Comparison of ENCODE assay signal across 1 cellular context in genomic region chr2:151765760-151766159, GRCh38.
A peak's percentile ranks its signal among the peaks of the same experiment; 100 is the strongest.
TF ChIP-seq lines count a peak whose summit lies in the region.

No MANE protein-coding gene starts in this region.

TF ChIP-seq in HEK293, 187 proteins besides CTCF, POLR2A, EP300 and RAD21 (continued from another document):
- TF ChIP-seq PRDM4 (tag by site-specific recombination; IDR thresholded peaks at IDR 0.05) (no peak), ZIC2 (tag by site-specific recombination; IDR thresholded peaks at IDR 0.05) (no peak), ZNF513 (tag by site-specific recombination; IDR thresholded peaks at IDR 0.05) (no peak), ZNF341 (tag by site-specific recombination; IDR thresholded peaks at IDR 0.05; ENCODE audit: low read depth) (no peak), KLF1 (tag by site-specific recombination; IDR thresholded peaks at IDR 0.05) (0 out of 2 replicates have a peak, but pooled peaks have one; percentile 38), ZNF223 (tag by site-specific recombination; IDR thresholded peaks at IDR 0.05) (no peak), ZNF391 (tag by site-specific recombination; IDR thresholded peaks at IDR 0.05; ENCODE audit: borderline replicate concordance, low read depth) (no peak), KLF10 (tag by site-specific recombination; IDR thresholded peaks at IDR 0.05) (no peak), ZNF785 (tag by site-specific recombination; IDR thresholded peaks at IDR 0.05) (no peak), SP7 (tag by site-specific recombination; IDR thresholded peaks at IDR 0.05) (peak; percentile 44; the same call in 1 of the 2 replicates), REPIN1 (tag by site-specific recombination; IDR thresholded peaks at IDR 0.05; ENCODE audit: low read depth) (no peak), ZNF184 (tag by site-specific recombination; IDR thresholded peaks at IDR 0.05) (no peak), INSM2 (tag by site-specific recombination; IDR thresholded peaks at IDR 0.05) (no peak), ZNF530 (tag by site-specific recombination; IDR thresholded peaks at IDR 0.05; ENCODE audit: low read depth) (no peak), PRDM1 (tag by site-specific recombination; IDR thresholded peaks at IDR 0.05) (no peak), ZNF549 (tag by site-specific recombination; IDR thresholded peaks at IDR 0.05) (no peak), ZNF292 (tag by site-specific recombination; IDR thresholded peaks at IDR 0.05; ENCODE audit: borderline replicate concordance, low read depth) (no peak), KLF9 (tag by site-specific recombination; IDR thresholded peaks at IDR 0.05; ENCODE audit: low read depth) (no peak), ZNF366 (tag by site-specific recombination; conservative IDR thresholded peaks at IDR 0.05) (no peak), ZNF114 (tag by site-specific recombination; IDR thresholded peaks at IDR 0.05) (no peak), KLF17 (tag by site-specific recombination; IDR thresholded peaks at IDR 0.05) (peak; percentile 72), ZFP69B (tag by site-specific recombination; IDR thresholded peaks at IDR 0.05) (no peak), ZNF791 (tag by site-specific recombination; IDR thresholded peaks at IDR 0.05) (no peak), ZFHX2 (tag by site-specific recombination; conservative IDR thresholded peaks at IDR 0.05) (peak; percentile 89), BCL6B (tag by site-specific recombination; IDR thresholded peaks at IDR 0.05) (no peak), ZNF19 (tag by site-specific recombination; IDR thresholded peaks at IDR 0.05; ENCODE audit: low read depth) (no peak), GLI4 (tag by site-specific recombination; IDR thresholded peaks at IDR 0.05) (no peak), ZNF266 (tag by site-specific recombination; IDR thresholded peaks at IDR 0.05; ENCODE audit: low read depth) (no peak), ZNF843 (tag by site-specific recombination; IDR thresholded peaks at IDR 0.05) (no peak), ZNF302 (tag by site-specific recombination; IDR thresholded peaks at IDR 0.05; ENCODE audit: low read depth) (no peak), ZNF664 (tag by site-specific recombination; IDR thresholded peaks at IDR 0.05) (no peak), ZNF404 (tag by site-specific recombination; IDR thresholded peaks at IDR 0.05) (no peak), ZNF335 (tag by site-specific recombination; conservative IDR thresholded peaks at IDR 0.05) (no peak), ZNF23 (tag by site-specific recombination; IDR thresholded peaks at IDR 0.05; ENCODE audit: borderline replicate concordance) (no peak), ZNF169 (tag by site-specific recombination; IDR thresholded peaks at IDR 0.05) (no peak), GFI1B (tag by site-specific recombination; IDR thresholded peaks at IDR 0.05) (no peak), TRIM28 (IDR thresholded peaks at IDR 0.05; ENCODE audit: borderline replicate concordance, low read length) (0 out of 2 replicates have a peak, but pooled peaks have one; percentile 29), ZNF529 (tag by site-specific recombination; IDR thresholded peaks at IDR 0.05; ENCODE audit: insufficient replicate concordance) (no peak), ZNF280C (tag by site-specific recombination; IDR thresholded peaks at IDR 0.05) (no peak)
- TF ChIP-seq, protein P1, sequence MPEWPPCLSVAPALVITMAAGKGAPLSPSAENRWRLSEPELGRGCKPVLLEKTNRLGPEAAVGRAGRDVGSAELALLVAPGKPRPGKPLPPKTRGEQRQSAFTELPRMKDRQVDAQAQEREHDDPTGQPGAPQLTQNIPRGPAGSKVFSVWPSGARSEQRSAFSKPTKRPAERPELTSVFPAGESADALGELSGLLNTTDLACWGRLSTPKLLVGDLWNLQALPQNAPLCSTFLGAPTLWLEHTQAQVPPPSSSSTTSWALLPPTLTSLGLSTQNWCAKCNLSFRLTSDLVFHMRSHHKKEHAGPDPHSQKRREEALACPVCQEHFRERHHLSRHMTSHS (tag by site-specific recombination; IDR thresholded peaks at IDR 0.05) = no peak
- TF ChIP-seq, protein P2, sequence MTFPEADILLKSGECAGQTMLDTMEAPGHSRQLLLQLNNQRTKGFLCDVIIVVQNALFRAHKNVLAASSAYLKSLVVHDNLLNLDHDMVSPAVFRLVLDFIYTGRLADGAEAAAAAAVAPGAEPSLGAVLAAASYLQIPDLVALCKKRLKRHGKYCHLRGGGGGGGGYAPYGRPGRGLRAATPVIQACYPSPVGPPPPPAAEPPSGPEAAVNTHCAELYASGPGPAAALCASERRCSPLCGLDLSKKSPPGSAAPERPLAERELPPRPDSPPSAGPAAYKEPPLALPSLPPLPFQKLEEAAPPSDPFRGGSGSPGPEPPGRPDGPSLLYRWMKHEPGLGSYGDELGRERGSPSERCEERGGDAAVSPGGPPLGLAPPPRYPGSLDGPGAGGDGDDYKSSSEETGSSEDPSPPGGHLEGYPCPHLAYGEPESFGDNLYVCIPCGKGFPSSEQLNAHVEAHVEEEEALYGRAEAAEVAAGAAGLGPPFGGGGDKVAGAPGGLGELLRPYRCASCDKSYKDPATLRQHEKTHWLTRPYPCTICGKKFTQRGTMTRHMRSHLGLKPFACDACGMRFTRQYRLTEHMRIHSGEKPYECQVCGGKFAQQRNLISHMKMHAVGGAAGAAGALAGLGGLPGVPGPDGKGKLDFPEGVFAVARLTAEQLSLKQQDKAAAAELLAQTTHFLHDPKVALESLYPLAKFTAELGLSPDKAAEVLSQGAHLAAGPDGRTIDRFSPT (tag by site-specific recombination; IDR thresholded peaks at IDR 0.05) = no peak
- TF ChIP-seq, protein P3, sequence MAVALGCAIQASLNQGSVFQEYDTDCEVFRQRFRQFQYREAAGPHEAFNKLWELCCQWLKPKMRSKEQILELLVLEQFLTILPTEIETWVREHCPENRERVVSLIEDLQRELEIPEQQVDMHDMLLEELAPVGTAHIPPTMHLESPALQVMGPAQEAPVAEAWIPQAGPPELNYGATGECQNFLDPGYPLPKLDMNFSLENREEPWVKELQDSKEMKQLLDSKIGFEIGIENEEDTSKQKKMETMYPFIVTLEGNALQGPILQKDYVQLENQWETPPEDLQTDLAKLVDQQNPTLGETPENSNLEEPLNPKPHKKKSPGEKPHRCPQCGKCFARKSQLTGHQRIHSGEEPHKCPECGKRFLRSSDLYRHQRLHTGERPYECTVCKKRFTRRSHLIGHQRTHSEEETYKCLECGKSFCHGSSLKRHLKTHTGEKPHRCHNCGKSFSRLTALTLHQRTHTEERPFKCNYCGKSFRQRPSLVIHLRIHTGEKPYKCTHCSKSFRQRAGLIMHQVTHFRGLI (tag by site-specific recombination; IDR thresholded peaks at IDR 0.05) = no peak
- TF ChIP-seq, protein P4, sequence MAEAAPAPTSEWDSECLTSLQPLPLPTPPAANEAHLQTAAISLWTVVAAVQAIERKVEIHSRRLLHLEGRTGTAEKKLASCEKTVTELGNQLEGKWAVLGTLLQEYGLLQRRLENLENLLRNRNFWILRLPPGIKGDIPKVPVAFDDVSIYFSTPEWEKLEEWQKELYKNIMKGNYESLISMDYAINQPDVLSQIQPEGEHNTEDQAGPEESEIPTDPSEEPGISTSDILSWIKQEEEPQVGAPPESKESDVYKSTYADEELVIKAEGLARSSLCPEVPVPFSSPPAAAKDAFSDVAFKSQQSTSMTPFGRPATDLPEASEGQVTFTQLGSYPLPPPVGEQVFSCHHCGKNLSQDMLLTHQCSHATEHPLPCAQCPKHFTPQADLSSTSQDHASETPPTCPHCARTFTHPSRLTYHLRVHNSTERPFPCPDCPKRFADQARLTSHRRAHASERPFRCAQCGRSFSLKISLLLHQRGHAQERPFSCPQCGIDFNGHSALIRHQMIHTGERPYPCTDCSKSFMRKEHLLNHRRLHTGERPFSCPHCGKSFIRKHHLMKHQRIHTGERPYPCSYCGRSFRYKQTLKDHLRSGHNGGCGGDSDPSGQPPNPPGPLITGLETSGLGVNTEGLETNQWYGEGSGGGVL (tag by site-specific recombination; IDR thresholded peaks at IDR 0.05) = 0 out of 2 replicates have a peak, but pooled peaks have one; percentile 18
- TF ChIP-seq, protein P5, sequence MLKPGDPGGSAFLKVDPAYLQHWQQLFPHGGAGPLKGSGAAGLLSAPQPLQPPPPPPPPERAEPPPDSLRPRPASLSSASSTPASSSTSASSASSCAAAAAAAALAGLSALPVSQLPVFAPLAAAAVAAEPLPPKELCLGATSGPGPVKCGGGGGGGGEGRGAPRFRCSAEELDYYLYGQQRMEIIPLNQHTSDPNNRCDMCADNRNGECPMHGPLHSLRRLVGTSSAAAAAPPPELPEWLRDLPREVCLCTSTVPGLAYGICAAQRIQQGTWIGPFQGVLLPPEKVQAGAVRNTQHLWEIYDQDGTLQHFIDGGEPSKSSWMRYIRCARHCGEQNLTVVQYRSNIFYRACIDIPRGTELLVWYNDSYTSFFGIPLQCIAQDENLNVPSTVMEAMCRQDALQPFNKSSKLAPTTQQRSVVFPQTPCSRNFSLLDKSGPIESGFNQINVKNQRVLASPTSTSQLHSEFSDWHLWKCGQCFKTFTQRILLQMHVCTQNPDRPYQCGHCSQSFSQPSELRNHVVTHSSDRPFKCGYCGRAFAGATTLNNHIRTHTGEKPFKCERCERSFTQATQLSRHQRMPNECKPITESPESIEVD (tag by site-specific recombination; IDR thresholded peaks at IDR 0.05) = no peak
TF ChIP-seq in HEK293: peak in this region for 7.
